1 cellular context compared by ENCODE assay signal in genomic region chr10:93421426-93421825, GRCh38.
TF ChIP-seq lines count a peak whose summit lies in the region.

No MANE protein-coding gene starts in this region.

TF ChIP-seq in HepG2, 621 proteins besides CTCF, POLR2A, EP300 and RAD21 (continued from another document):
- TF ChIP-seq ZNF704 (CRISPR knock-in tag; IDR thresholded peaks at IDR 0.05; ENCODE audit: borderline replicate concordance) (no peak), PCBP1 (IDR thresholded peaks at IDR 0.05; ENCODE audit: borderline replicate concordance, low read depth, low read length) (no peak), ZNF281 (CRISPR knock-in tag; IDR thresholded peaks at IDR 0.05; ENCODE audit: borderline replicate concordance) (no peak), ATF7-NPFF (CRISPR knock-in tag; IDR thresholded peaks at IDR 0.05; ENCODE audit: low read depth) (no peak), ZNF883 (CRISPR knock-in tag; IDR thresholded peaks at IDR 0.05; ENCODE audit: not compliant biosample characterization) (no peak), MED1 (CRISPR knock-in tag; IDR thresholded peaks at IDR 0.05) (no peak), TMF1 (CRISPR knock-in tag; IDR thresholded peaks at IDR 0.05; ENCODE audit: low read depth) (no peak), ZNF652 (CRISPR knock-in tag; IDR thresholded peaks at IDR 0.05; ENCODE audit: borderline replicate concordance, low read depth) (no peak), HMGA1 (CRISPR knock-in tag; conservative IDR thresholded peaks at IDR 0.05) (no peak), GTF2F1 (IDR thresholded peaks at IDR 0.05; ENCODE audit: low read length) (no peak), SRSF4 (IDR thresholded peaks at IDR 0.05; ENCODE audit: low read depth, low read length, poor library complexity, severe bottlenecking) (no peak)
TF ChIP-seq in HepG2: peak in this region for 0.
